20 cellular contexts compared by ENCODE assay signal in genomic region chr4:118173126-118173525, GRCh38.
"Had no signal": no experiment of that assay in that cellular context is flagged by ENCODE, and none has a peak within 500 bp of the region (broad histone marks: within the 10 kb centered on the region; RNA-seq: fewer than 3 reads in every experiment).

No MANE protein-coding gene starts in this region.

- H3K4me3 ChIP-seq: ascending aorta, colonic mucosa, esophagus squamous epithelium, gastroesophageal sphincter, mucosa of descending colon, prostate gland, skin epidermis, transverse colon, vagina had no signal

- DNase-seq: activated naive CD4-positive, alpha-beta T cell treated with Interleukin-2 at 50 U/mL for 16 hours; activated T-cell treated with anti-CD3 and anti-CD28 coated beads for 4 hours; colonic mucosa; effector CD4-positive, alpha-beta T cell; esophagus squamous epithelium; islet precursor cell; mucosa of descending colon; right cardiac atrium; stimulated activated naive CD8-positive, alpha-beta T cell treated with anti-CD3 and anti-CD28 coated beads, Interleukin-15, Interleukin-2, amounts not matched to agents 100 U/mL and 50 U/mL, for 24 hours; SW 1271; T-helper 9 cell; transverse colon had no signal

- H3K9me3 ChIP-seq: ascending aorta, colonic mucosa, esophagus squamous epithelium, gastroesophageal sphincter, mucosa of descending colon, neutrophil, prostate gland, transverse colon, vagina had no signal

- ATAC-seq: activated CD4-positive, CD25-positive, alpha-beta regulatory T cell treated with anti-CD3 and anti-CD28 coated beads, Interleukin-2, amount 50 U/mL, for 24 hours; gastroesophageal sphincter; mucosa of descending colon; naive thymus-derived CD4-positive, alpha-beta T cell; right cardiac atrium; stimulated activated naive CD8-positive, alpha-beta T cell treated with anti-CD3 and anti-CD28 coated beads, Interleukin-15, Interleukin-2, amounts not matched to agents 100 U/mL and 50 U/mL, for 24 hours had no signal

- H3K36me3 ChIP-seq: ascending aorta, colonic mucosa, esophagus squamous epithelium, gastroesophageal sphincter, neutrophil, prostate gland, transverse colon, vagina had no signal

- H3K27ac ChIP-seq: ascending aorta, colonic mucosa, esophagus squamous epithelium, gastroesophageal sphincter, neutrophil, prostate gland, skin epidermis, transverse colon, vagina had no signal

- H3K4me1 ChIP-seq: ascending aorta, colonic mucosa, esophagus squamous epithelium, gastroesophageal sphincter, prostate gland, transverse colon, vagina had no signal

- H3K27me3 ChIP-seq: ascending aorta, colonic mucosa, esophagus squamous epithelium, gastroesophageal sphincter, neutrophil, transverse colon, vagina had no signal
